In the genomic region with DNA sequence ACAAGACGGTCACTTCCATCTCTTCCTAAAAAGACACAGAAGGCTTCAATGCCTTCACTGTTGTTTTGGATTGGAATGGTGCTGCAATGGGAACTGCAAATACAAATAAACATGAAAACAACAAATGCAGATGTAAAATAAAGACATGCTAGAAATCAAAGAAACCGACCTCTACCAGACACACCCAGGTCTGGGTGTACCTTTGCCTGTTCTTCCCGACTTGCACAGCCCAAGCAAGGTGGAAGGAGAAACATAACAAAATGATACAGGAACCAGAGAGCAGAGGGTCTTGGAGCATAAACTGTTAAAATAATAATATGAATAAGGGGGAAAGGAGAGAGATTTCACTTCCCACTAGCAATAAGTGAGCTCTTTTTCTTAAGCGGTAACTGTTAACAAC, we compare ENCODE assay signal across 1 cellular context.
TF ChIP-seq lines count a peak whose summit lies in the region.

No MANE protein-coding gene starts in this region.

TF ChIP-seq in GM12878, 131 proteins besides CTCF, POLR2A, EP300 and RAD21:
- TF ChIP-seq ZNF217 (IDR thresholded peaks at IDR 0.05) (no peak), ZNF622 (IDR thresholded peaks at IDR 0.05) (no peak), SREBF1 (IDR thresholded peaks at IDR 0.05; ENCODE audit: low read length) (no peak), HDGF (IDR thresholded peaks at IDR 0.05) (no peak), SRF (IDR thresholded peaks at IDR 0.05; ENCODE audit: low read depth in 2 of 2, low read length in 2 of 2) (no peak), ZBED1 (IDR thresholded peaks at IDR 0.05; ENCODE audit: borderline replicate concordance) (no peak; the same call in 1 of the 2 replicates), GABPA (IDR thresholded peaks at IDR 0.05; ENCODE audit: low read depth) (no peak), PML (IDR thresholded peaks at IDR 0.05; ENCODE audit: low read length) (no peak), TCF3 (IDR thresholded peaks at IDR 0.05; ENCODE audit: borderline replicate concordance, insufficient read depth, low read depth, low read length) (no peak), FOXK2 (IDR thresholded peaks at IDR 0.05) (no peak), YY1 (IDR thresholded peaks at IDR 0.05; ENCODE audit: low read depth, low read length) (no peak), IRF4 (IDR thresholded peaks at IDR 0.05; ENCODE audit: low read depth, low read length) (no peak), ZZZ3 (IDR thresholded peaks at IDR 0.05; ENCODE audit: control insufficient read depth, insufficient read length, low read depth) (no peak), BHLHE40 (IDR thresholded peaks at IDR 0.05; ENCODE audit: borderline replicate concordance in 1 of 2, low read depth in 2 of 2, low read length in 1 of 2) (no peak)
- TF ChIP-seq, protein P1, sequence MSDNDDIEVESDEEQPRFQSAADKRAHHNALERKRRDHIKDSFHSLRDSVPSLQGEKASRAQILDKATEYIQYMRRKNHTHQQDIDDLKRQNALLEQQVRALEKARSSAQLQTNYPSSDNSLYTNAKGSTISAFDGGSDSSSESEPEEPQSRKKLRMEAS (IDR thresholded peaks at IDR 0.05; ENCODE audit: low read depth, low read length): no peak
- TF ChIP-seq, protein P2, sequence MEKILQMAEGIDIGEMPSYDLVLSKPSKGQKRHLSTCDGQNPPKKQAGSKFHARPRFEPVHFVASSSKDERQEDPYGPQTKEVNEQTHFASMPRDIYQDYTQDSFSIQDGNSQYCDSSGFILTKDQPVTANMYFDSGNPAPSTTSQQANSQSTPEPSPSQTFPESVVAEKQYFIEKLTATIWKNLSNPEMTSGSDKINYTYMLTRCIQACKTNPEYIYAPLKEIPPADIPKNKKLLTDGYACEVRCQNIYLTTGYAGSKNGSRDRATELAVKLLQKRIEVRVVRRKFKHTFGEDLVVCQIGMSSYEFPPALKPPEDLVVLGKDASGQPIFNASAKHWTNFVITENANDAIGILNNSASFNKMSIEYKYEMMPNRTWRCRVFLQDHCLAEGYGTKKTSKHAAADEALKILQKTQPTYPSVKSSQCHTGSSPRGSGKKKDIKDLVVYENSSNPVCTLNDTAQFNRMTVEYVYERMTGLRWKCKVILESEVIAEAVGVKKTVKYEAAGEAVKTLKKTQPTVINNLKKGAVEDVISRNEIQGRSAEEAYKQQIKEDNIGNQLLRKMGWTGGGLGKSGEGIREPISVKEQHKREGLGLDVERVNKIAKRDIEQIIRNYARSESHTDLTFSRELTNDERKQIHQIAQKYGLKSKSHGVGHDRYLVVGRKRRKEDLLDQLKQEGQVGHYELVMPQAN (conservative IDR thresholded peaks at IDR 0.05): no peak
